ENCODE assay signal across 37 cellular contexts in genomic region chr19:17436094-17436873, GRCh38. TPM values are rescaled to one million over a fixed set of nuclear protein-coding genes. Genes with fewer than 3 reads are reported as not detected.
"Had no signal": no experiment of that assay in that cellular context is flagged by ENCODE, and none has a peak within 500 bp of the region (broad histone marks: within the 10 kb centered on the region; RNA-seq: fewer than 3 reads in every experiment).

No MANE protein-coding gene starts in this region.

- H3K4me3 Mint-ChIP-seq: activated CD4-positive, alpha-beta T cell treated with anti-CD3 and anti-CD28 coated beads, Interleukin-2, amount 10 ng/mL, durations not matched to agents 24 days and 14 days; activated CD8-positive, alpha-beta T cell treated with anti-CD3 and anti-CD28 coated beads for 36 hours; activated naive CD4-positive, alpha-beta T cell treated with anti-CD3 and anti-CD28 coated beads, Interleukin-2, amount 10 ng/mL, durations not matched to agents 7 days and 5 days; activated naive CD4-positive, alpha-beta T cell treated with anti-CD3 and anti-CD28 coated beads, Interleukin-2, amount 50 U/mL, for 24 hours; activated naive CD8-positive, alpha-beta T cell; activated naive CD8-positive, alpha-beta T cell treated with anti-CD3 and anti-CD28 coated beads, Interleukin-2, amount 10 ng/mL, durations not matched to agents 7 days and 5 days; activated naive CD8-positive, alpha-beta T cell treated with anti-CD3 and anti-CD28 coated beads, Interleukin-2, amount 50 U/mL, for 24 hours; activated T-cell treated with anti-CD3 and anti-CD28 coated beads, Interleukin-2, amount 50 U/mL, for 4 hours; brain; central memory CD8-positive, alpha-beta T cell; T-helper 1 cell treated with Interleukin-12 subunit alpha and Interleukin-12 subunit beta and Interleukin-4 antibody, amounts not matched to agents 30 μg/mL and 1 μg/mL, for 36 hours; T-helper 2 cell treated with Interferon-gamma antibody and Interleukin-4, amounts not matched to agents 5 μg/mL and 100 μg/mL, for 36 hours had no signal

- FAIRE-seq: TTC549 had no signal

- H3K4me3 ChIP-seq: ascending aorta, cardiac muscle cell had no signal

- H3K36me3 Mint-ChIP-seq: activated naive CD4-positive, alpha-beta T cell treated with anti-CD3 and anti-CD28 coated beads, Interleukin-2, amount 10 ng/mL, durations not matched to agents 7 days and 5 days; activated naive CD4-positive, alpha-beta T cell treated with anti-CD3 and anti-CD28 coated beads, Interleukin-2, amount 50 U/mL, for 24 hours; activated naive CD8-positive, alpha-beta T cell; activated naive CD8-positive, alpha-beta T cell treated with anti-CD3 and anti-CD28 coated beads, Interleukin-2, amount 10 ng/mL, durations not matched to agents 7 days and 5 days had no signal

- H3K9me3 Mint-ChIP-seq: activated CD4-positive, alpha-beta T cell treated with anti-CD3 and anti-CD28 coated beads, Interleukin-2, amount 10 ng/mL, durations not matched to agents 24 days and 14 days; activated CD8-positive, alpha-beta T cell treated with anti-CD3 and anti-CD28 coated beads for 36 hours; activated naive CD4-positive, alpha-beta T cell treated with anti-CD3 and anti-CD28 coated beads, Interleukin-2, amount 10 ng/mL, durations not matched to agents 7 days and 5 days; activated naive CD4-positive, alpha-beta T cell treated with anti-CD3 and anti-CD28 coated beads, Interleukin-2, amount 50 U/mL, for 24 hours; activated naive CD8-positive, alpha-beta T cell treated with anti-CD3 and anti-CD28 coated beads, Interleukin-2, amount 10 ng/mL, durations not matched to agents 7 days and 5 days; activated naive CD8-positive, alpha-beta T cell treated with anti-CD3 and anti-CD28 coated beads, Interleukin-2, amount 50 U/mL, for 24 hours; activated T-cell treated with anti-CD3 and anti-CD28 coated beads, Interleukin-2, amount 50 U/mL, for 4 hours; activated T-helper 2 cell treated with anti-CD3 and anti-CD28 coated beads, Interferon-gamma antibody, Interleukin-2, Interleukin-4, amounts not matched to agents 10 μg/mL and 5 μg/mL and 100 μg/mL, durations not matched to agents 14 hours and 24 hours and 36 hours; central memory CD8-positive, alpha-beta T cell; T-helper 1 cell treated with Interleukin-12 subunit alpha and Interleukin-12 subunit beta and Interleukin-4 antibody, amounts not matched to agents 30 μg/mL and 1 μg/mL, for 36 hours; T-helper 2 cell treated with Interferon-gamma antibody and Interleukin-4, amounts not matched to agents 5 μg/mL and 100 μg/mL, for 36 hours had no signal

- H3K27ac ChIP-seq: ascending aorta, cardiac muscle cell, VCaP had no signal

- H3K36me3 ChIP-seq: ascending aorta, cardiac muscle cell had no signal

- DNase-seq: activated CD4-positive, alpha-beta T cell treated with anti-CD3 and anti-CD28 coated beads for 4 hours; activated CD4-positive, alpha-beta T cell treated with anti-CD3 and anti-CD28 coated beads, Interleukin-2, amount 10 ng/mL, durations not matched to agents 24 days and 14 days; activated CD4-positive, alpha-beta T cell treated with anti-CD3 and anti-CD28 coated beads, Interleukin-2, amount 50 U/mL, for 48 hours; activated CD4-positive, CD25-positive, alpha-beta regulatory T cell; activated CD8-positive, alpha-beta memory T cell treated with anti-CD3 and anti-CD28 coated beads, Interleukin-2, amount 50 U/mL, for 4 hours; activated CD8-positive, alpha-beta T cell treated with anti-CD3 and anti-CD28 coated beads for 36 hours; activated effector memory CD4-positive, alpha-beta T cell treated with Interleukin-2 at 50 U/mL for 16 hours; activated gamma-delta T cell; activated naive CD4-positive, alpha-beta T cell treated with anti-CD3 and anti-CD28 coated beads, Interleukin-2, amount 10 ng/mL, durations not matched to agents 7 days and 5 days; activated naive CD4-positive, alpha-beta T cell treated with Interleukin-2 at 50 U/mL for 16 hours; activated naive CD8-positive, alpha-beta T cell treated with anti-CD3 and anti-CD28 coated beads, Interleukin-2, amount 10 ng/mL, durations not matched to agents 7 days and 5 days; activated naive CD8-positive, alpha-beta T cell treated with anti-CD3 and anti-CD28 coated beads, Interleukin-2, amount 50 U/mL, for 24 hours; activated T-cell treated with anti-CD3 and anti-CD28 coated beads for 4 hours; activated T-cell treated with anti-CD3 and anti-CD28 coated beads, Interleukin-2, amount 50 U/mL, for 1 hour; activated T-cell treated with anti-CD3 and anti-CD28 coated beads, Interleukin-2, amount 50 U/mL, for 4 hours; amygdala; anterior cingulate cortex; caudate nucleus; cerebellar nuclear complex; T-helper 1 cell; T-helper 2 cell; T-helper 9 cell had no signal

- H3K27me3 ChIP-seq: ascending aorta, cardiac muscle cell had no signal

- H3K27me3 Mint-ChIP-seq: activated CD4-positive, alpha-beta T cell treated with anti-CD3 and anti-CD28 coated beads, Interleukin-2, amount 10 ng/mL, durations not matched to agents 24 days and 14 days; activated CD8-positive, alpha-beta T cell treated with anti-CD3 and anti-CD28 coated beads for 36 hours; activated naive CD4-positive, alpha-beta T cell treated with anti-CD3 and anti-CD28 coated beads, Interleukin-2, amount 50 U/mL, for 24 hours; activated naive CD8-positive, alpha-beta T cell; activated naive CD8-positive, alpha-beta T cell treated with anti-CD3 and anti-CD28 coated beads, Interleukin-2, amount 10 ng/mL, durations not matched to agents 7 days and 5 days; activated naive CD8-positive, alpha-beta T cell treated with anti-CD3 and anti-CD28 coated beads, Interleukin-2, amount 50 U/mL, for 24 hours; brain had no signal

- H3K4me1 Mint-ChIP-seq: activated CD4-positive, alpha-beta T cell treated with anti-CD3 and anti-CD28 coated beads, Interleukin-2, amount 10 ng/mL, durations not matched to agents 24 days and 14 days; activated naive CD4-positive, alpha-beta T cell treated with anti-CD3 and anti-CD28 coated beads, Interleukin-2, amount 50 U/mL, for 24 hours; activated naive CD8-positive, alpha-beta T cell treated with anti-CD3 and anti-CD28 coated beads, Interleukin-2, amount 50 U/mL, for 24 hours; brain; central memory CD8-positive, alpha-beta T cell had no signal

- H3K9me3 ChIP-seq: ascending aorta had no signal

- ATAC-seq: activated CD4-positive, CD25-positive, alpha-beta regulatory T cell treated with anti-CD3 and anti-CD28 coated beads, Interleukin-2, amount 50 U/mL, for 24 hours; activated CD8-positive, alpha-beta T cell treated with anti-CD3 and anti-CD28 coated beads for 36 hours; activated naive CD8-positive, alpha-beta T cell treated with anti-CD3 and anti-CD28 coated beads, Interleukin-2, amount 50 U/mL, for 24 hours; activated T-cell treated with anti-CD3 and anti-CD28 coated beads, Interleukin-2, amount 50 U/mL, for 4 hours had no signal

- H3K27ac Mint-ChIP-seq: activated CD4-positive, alpha-beta T cell treated with anti-CD3 and anti-CD28 coated beads, Interleukin-2, amount 10 ng/mL, durations not matched to agents 24 days and 14 days; activated CD8-positive, alpha-beta T cell treated with anti-CD3 and anti-CD28 coated beads for 36 hours; activated naive CD4-positive, alpha-beta T cell treated with anti-CD3 and anti-CD28 coated beads, Interleukin-2, amount 10 ng/mL, durations not matched to agents 7 days and 5 days; activated naive CD4-positive, alpha-beta T cell treated with anti-CD3 and anti-CD28 coated beads, Interleukin-2, amount 50 U/mL, for 24 hours; activated naive CD8-positive, alpha-beta T cell; activated naive CD8-positive, alpha-beta T cell treated with anti-CD3 and anti-CD28 coated beads, Interleukin-2, amount 10 ng/mL, durations not matched to agents 7 days and 5 days; activated naive CD8-positive, alpha-beta T cell treated with anti-CD3 and anti-CD28 coated beads, Interleukin-2, amount 50 U/mL, for 24 hours; activated T-helper 2 cell treated with anti-CD3 and anti-CD28 coated beads, Interferon-gamma antibody, Interleukin-2, Interleukin-4, amounts not matched to agents 10 μg/mL and 5 μg/mL and 100 μg/mL, durations not matched to agents 14 hours and 24 hours and 36 hours; brain; T-helper 1 cell treated with Interleukin-12 subunit alpha and Interleukin-12 subunit beta and Interleukin-4 antibody, amounts not matched to agents 30 μg/mL and 1 μg/mL, for 36 hours; T-helper 2 cell treated with Interferon-gamma antibody and Interleukin-4, amounts not matched to agents 5 μg/mL and 100 μg/mL, for 36 hours had no signal

- H3K4me1 ChIP-seq: ascending aorta had no signal

RNA-seq across cellular contexts. Expression of gene TMEM221, which starts 12.2 kb away (rescaled TPM):
- total RNA-seq: activated CD4-positive, alpha-beta T cell treated with anti-CD3 and anti-CD28 coated beads, Interleukin-2, amount 10 ng/mL, durations not matched to agents 24 days and 14 days; activated CD8-positive, alpha-beta memory T cell treated with anti-CD3 and anti-CD28 coated beads for 36 hours; activated CD8-positive, alpha-beta T cell treated with anti-CD3 and anti-CD28 coated beads for 36 hours; activated naive CD8-positive, alpha-beta T cell treated with anti-CD3 and anti-CD28 coated beads, Interleukin-2, amount 10 ng/mL, durations not matched to agents 7 days and 5 days; activated T-cell treated with anti-CD3 and anti-CD28 coated beads, Interleukin-2, amount 50 U/mL, for 4 hours; activated T-helper 2 cell treated with anti-CD3 and anti-CD28 coated beads, Interferon-gamma antibody, Interleukin-2, Interleukin-4, amounts not matched to agents 10 μg/mL and 5 μg/mL and 100 μg/mL, durations not matched to agents 14 hours and 24 hours and 36 hours; ascending aorta; bronchial epithelial cell had no signal

RNA-seq across cellular contexts. Expression of gene NXNL1, which starts 24.4 kb away (rescaled TPM):
- total RNA-seq: activated CD4-positive, alpha-beta T cell treated with anti-CD3 and anti-CD28 coated beads, Interleukin-2, amount 10 ng/mL, durations not matched to agents 24 days and 14 days; activated CD8-positive, alpha-beta memory T cell treated with anti-CD3 and anti-CD28 coated beads for 36 hours; activated CD8-positive, alpha-beta T cell treated with anti-CD3 and anti-CD28 coated beads for 36 hours; activated naive CD8-positive, alpha-beta T cell treated with anti-CD3 and anti-CD28 coated beads, Interleukin-2, amount 10 ng/mL, durations not matched to agents 7 days and 5 days; activated T-cell treated with anti-CD3 and anti-CD28 coated beads, Interleukin-2, amount 50 U/mL, for 4 hours; activated T-helper 2 cell treated with anti-CD3 and anti-CD28 coated beads, Interferon-gamma antibody, Interleukin-2, Interleukin-4, amounts not matched to agents 10 μg/mL and 5 μg/mL and 100 μg/mL, durations not matched to agents 14 hours and 24 hours and 36 hours; ascending aorta; bronchial epithelial cell; cardiac muscle cell; chondrocyte had no signal

RNA-seq across cellular contexts. Expression of gene BST2, which starts 30.9 kb away (rescaled TPM):
- total RNA-seq: chondrocyte had no signal
